Comparison of ENCODE assay signal across 29 cellular contexts in genomic region chr7:142881586-142882337, GRCh38. TPM values are rescaled to one million over a fixed set of nuclear protein-coding genes. Genes with fewer than 3 reads are reported as not detected.
DNase-seq lines count a peak whose midpoint lies in the region; ATAC-seq and TF ChIP-seq lines count a peak whose summit lies in the region.
"Had no signal": no experiment of that assay in that cellular context is flagged by ENCODE, and none has a peak within 500 bp of the region (broad histone marks: within the 10 kb centered on the region; RNA-seq: fewer than 3 reads in every experiment).

No MANE protein-coding gene starts in this region.

- no peaks in the 10 kb centered on the region for H3K27me3 ChIP-seq in body of pancreas
- peaks cover 0 to 8% (median 0%) of the 10 kb centered on the region in 3 experiments for H3K27me3 ChIP-seq in neuronal stem cell (ENCODE audit: control insufficient read depth in 3 of 3, insufficient read depth in 3 of 3, low read depth in 1 of 3, low read length in 3 of 3)
- H3K27me3 ChIP-seq in CD8-positive, alpha-beta memory T cell (ENCODE audit: insufficient read depth, low read length, poor library complexity, severe bottlenecking), result no peaks in the 10 kb centered on the region
- H3K27me3 ChIP-seq: adrenal gland had no signal

- peak overlapping the region in 1 of 8 donors; percentile 39 for H3K27ac Mint-ChIP-seq in CD8-positive, alpha-beta memory T cell
- H3K27ac Mint-ChIP-seq: activated B cell treated with CpG ODN at 0.5 μM for 24 hours; activated CD4-positive, alpha-beta T cell treated with anti-CD3 and anti-CD28 coated beads, Interleukin-2, amount 10 ng/mL, durations not matched to agents 7 days and 5 days; activated naive CD4-positive, alpha-beta T cell treated with anti-CD3 and anti-CD28 coated beads, Interleukin-2, amount 10 ng/mL, durations not matched to agents 7 days and 5 days; activated T-helper 1 cell treated with anti-CD3 and anti-CD28 coated beads, Interleukin-12 subunit alpha, Interleukin-12 subunit beta, Interleukin-2, Interleukin-4 antibody, amounts not matched to agents 30 ng/mL and 10 ng/mL and 1 ng/mL, durations not matched to agents 14 hours and 24 hours and 36 hours; natural killer cell; stimulated activated naive B cell treated with anti-CD40 and anti-IgM and Interleukin-4, amounts not matched to agents 10 μg/mL and 1 μg/mL and 100 μg/mL, for 72 hours; type B pancreatic cell had no signal

- ATAC-seq in GM18867 (IDR thresholded peaks at IDR 0.05; ENCODE audit: unreplicated experiment) (peak; percentile 41), HG02870 (IDR thresholded peaks at IDR 0.05; ENCODE audit: unreplicated experiment) (peak; percentile 67), body of pancreas (peak; percentile 28), GM18517 (IDR thresholded peaks at IDR 0.05; ENCODE audit: unreplicated experiment) (no peak)
- ATAC-seq: heart right ventricle had no signal

- no peak overlapping the region for H2AK5ac ChIP-seq in neuronal stem cell (ENCODE audit: low read depth, low read length)

- no peak overlapping the region for H4K91ac ChIP-seq in neuronal stem cell (ENCODE audit: low read depth, low read length, poor library complexity)

- no peak overlapping the region for H2BK12ac ChIP-seq in neuronal stem cell (ENCODE audit: low read length)

- DNase-seq in body of pancreas (no peak), neuronal stem cell (ENCODE audit: low spot score) (no peak), NCI-H1694 (lab: John Stamatoyannopoulos, UW) (no peak), NK-92 (lab: John Stamatoyannopoulos, UW; ENCODE audit: unreplicated experiment) (no peak)
- no peak for DNase-seq in CD8-positive, alpha-beta memory T cell
- DNase-seq: activated B cell treated with CpG ODN at 0.5 μM for 24 hours, cerebellar nuclear complex, heart right ventricle, lower lobe of right lung, natural killer cell, NCI-H1436 had no signal

- peaks cover 14% of the 10 kb centered on the region for H3K4me1 ChIP-seq in body of pancreas
- H3K4me1 ChIP-seq in neuronal stem cell (ENCODE audit: control insufficient read depth in 2 of 2, insufficient read depth in 1 of 2, low read depth in 1 of 2, low read length in 2 of 2), result peaks cover 0 to 2% of the 10 kb centered on the region in 2 donors
- H3K4me1 ChIP-seq in CD8-positive, alpha-beta memory T cell (ENCODE audit: insufficient read depth, low read length), result no peaks in the 10 kb centered on the region
- H3K4me1 ChIP-seq: adrenal gland, heart right ventricle, lower lobe of right lung had no signal

- H3K4ac ChIP-seq in neuronal stem cell (ENCODE audit: low read length), result no peak overlapping the region

- no peak overlapping the region for H3K4me3 ChIP-seq in body of pancreas
- no peak overlapping the region for H3K4me3 ChIP-seq in neuronal stem cell (ENCODE audit: low read length in 2 of 2)
- H3K4me3 ChIP-seq in CD8-positive, alpha-beta memory T cell (ENCODE audit: low read length), result no peak overlapping the region
- H3K4me3 ChIP-seq: adrenal gland, heart right ventricle, lower lobe of right lung, skin epidermis had no signal

- no peak for TF ChIP-seq CTCF in body of pancreas (IDR thresholded peaks at IDR 0.05)

- no peak overlapping the region for H2BK5ac ChIP-seq in neuronal stem cell (ENCODE audit: low read length)

- POLR2A ChIA-PET in CD8-positive, alpha-beta memory T cell (lab: Charles Lee), result no interaction called here

- H3K23ac ChIP-seq in neuronal stem cell (ENCODE audit: low read depth, low read length, poor library complexity), result no peak overlapping the region

- H3K9me3 Mint-ChIP-seq in CD8-positive, alpha-beta memory T cell, result no peaks in the 10 kb centered on the region
- H3K9me3 Mint-ChIP-seq: activated B cell treated with CpG ODN at 0.5 μM for 24 hours; activated CD4-positive, alpha-beta T cell treated with anti-CD3 and anti-CD28 coated beads, Interleukin-2, amount 10 ng/mL, durations not matched to agents 7 days and 5 days; activated naive CD4-positive, alpha-beta T cell treated with anti-CD3 and anti-CD28 coated beads, Interleukin-2, amount 10 ng/mL, durations not matched to agents 7 days and 5 days; activated T-helper 1 cell treated with anti-CD3 and anti-CD28 coated beads, Interleukin-12 subunit alpha, Interleukin-12 subunit beta, Interleukin-2, Interleukin-4 antibody, amounts not matched to agents 30 ng/mL and 10 ng/mL and 1 ng/mL, durations not matched to agents 14 hours and 24 hours and 36 hours; natural killer cell; stimulated activated naive B cell treated with anti-CD40 and anti-IgM and Interleukin-4, amounts not matched to agents 10 μg/mL and 1 μg/mL and 100 μg/mL, for 72 hours; type B pancreatic cell had no signal

- WGBS in body of pancreas, 2 donors, result 48 to 58% methylated on average over 9 of the region's 9 CpGs
- WGBS in neuronal stem cell (ENCODE audit: extremely low coverage in 2 of 2, insufficient read length in 2 of 2, insufficient replicate concordance in 1 of 2), 2 donors, result no CpG with 5 or more reads among the region's 9 CpGs

- H3K18ac ChIP-seq in neuronal stem cell (ENCODE audit: low read length), result peak overlapping the region; percentile 21

- H3K4me2 ChIP-seq in neuronal stem cell (ENCODE audit: insufficient read depth, low read length, poor library complexity, severe bottlenecking), result no peak overlapping the region

- peaks cover 0 to 4% (median 0%) of the 10 kb centered on the region in 3 donors for H3K4me1 Mint-ChIP-seq in CD8-positive, alpha-beta memory T cell
- H3K4me1 Mint-ChIP-seq: activated B cell treated with CpG ODN at 0.5 μM for 24 hours; activated CD4-positive, alpha-beta T cell treated with anti-CD3 and anti-CD28 coated beads, Interleukin-2, amount 10 ng/mL, durations not matched to agents 7 days and 5 days; activated naive CD4-positive, alpha-beta T cell treated with anti-CD3 and anti-CD28 coated beads, Interleukin-2, amount 10 ng/mL, durations not matched to agents 7 days and 5 days; natural killer cell had no signal

- no peaks in the 10 kb centered on the region for H3K36me3 Mint-ChIP-seq in CD8-positive, alpha-beta memory T cell
- H3K36me3 Mint-ChIP-seq: activated naive CD4-positive, alpha-beta T cell treated with anti-CD3 and anti-CD28 coated beads, Interleukin-2, amount 10 ng/mL, durations not matched to agents 7 days and 5 days; natural killer cell; stimulated activated naive B cell treated with anti-CD40 and anti-IgM and Interleukin-4, amounts not matched to agents 10 μg/mL and 1 μg/mL and 100 μg/mL, for 72 hours; type B pancreatic cell had no signal

- H3K14ac ChIP-seq in neuronal stem cell (ENCODE audit: low read length), result no peak overlapping the region

- no peaks in the 10 kb centered on the region for H3K9me3 ChIP-seq in body of pancreas
- no peaks in the 10 kb centered on the region for H3K9me3 ChIP-seq in neuronal stem cell (replicated peaks in 1 of 2; ENCODE audit: control insufficient read depth in 2 of 2, insufficient read depth in 1 of 2, low read depth in 1 of 2, low read length in 2 of 2)
- no peaks in the 10 kb centered on the region for H3K9me3 ChIP-seq in CD8-positive, alpha-beta memory T cell (ENCODE audit: low read length)
- H3K9me3 ChIP-seq: adrenal gland, heart right ventricle, lower lobe of right lung had no signal

- no peak overlapping the region for H3K9ac ChIP-seq in neuronal stem cell (ENCODE audit: low read depth, low read length, poor library complexity)

- intact Hi-C loops in body of pancreas (cut with DNase I), result no loop called here

- peak in 2 of 3 donors; percentile 21 to 42 for TF ChIP-seq POLR2A in body of pancreas (IDR thresholded peaks at IDR 0.05)

- H2AFZ ChIP-seq in neuronal stem cell (ENCODE audit: low read length), result no peak overlapping the region

- no peak overlapping the region for H2BK15ac ChIP-seq in neuronal stem cell (ENCODE audit: low read length)

- H4K8ac ChIP-seq in neuronal stem cell (ENCODE audit: low read depth, low read length), result no peak overlapping the region

- peaks cover 10 to 40% of the 10 kb centered on the region in 2 donors for H3K27me3 Mint-ChIP-seq in CD8-positive, alpha-beta memory T cell

- H3K79me1 ChIP-seq in neuronal stem cell (ENCODE audit: low read depth, low read length), result no peaks in the 10 kb centered on the region

- H3K27ac ChIP-seq in body of pancreas, result peak overlapping the region in 3 of 4 donors; percentile 73 to 79 (median 78)
- no peak overlapping the region for H3K27ac ChIP-seq in neuronal stem cell (replicated peaks; ENCODE audit: low read length)
- H3K27ac ChIP-seq in CD8-positive, alpha-beta memory T cell (ENCODE audit: low read depth, low read length), result no peak overlapping the region
- H3K27ac ChIP-seq: adrenal gland, heart right ventricle, lower lobe of right lung, skin epidermis had no signal

- CTCF ChIA-PET in CD8-positive, alpha-beta memory T cell (lab: Charles Lee), result interaction anchor here (1.0 to 4.0 kb wide), 7 partner anchors 9 to 333 kb away, joined by 3 to 14 read pairs (median 4); no protein-coding TSS in a partner anchor

- H2BK120ac ChIP-seq in neuronal stem cell (ENCODE audit: low read depth, low read length), result no peak overlapping the region

- H3K4me3 Mint-ChIP-seq in CD8-positive, alpha-beta memory T cell, result no peak overlapping the region
- H3K4me3 Mint-ChIP-seq: activated B cell treated with CpG ODN at 0.5 μM for 24 hours; activated CD4-positive, alpha-beta T cell treated with anti-CD3 and anti-CD28 coated beads, Interleukin-2, amount 10 ng/mL, durations not matched to agents 7 days and 5 days; activated naive CD4-positive, alpha-beta T cell treated with anti-CD3 and anti-CD28 coated beads, Interleukin-2, amount 10 ng/mL, durations not matched to agents 7 days and 5 days; activated T-helper 1 cell treated with anti-CD3 and anti-CD28 coated beads, Interleukin-12 subunit alpha, Interleukin-12 subunit beta, Interleukin-2, Interleukin-4 antibody, amounts not matched to agents 30 ng/mL and 10 ng/mL and 1 ng/mL, durations not matched to agents 14 hours and 24 hours and 36 hours; natural killer cell; stimulated activated naive B cell treated with anti-CD40 and anti-IgM and Interleukin-4, amounts not matched to agents 10 μg/mL and 1 μg/mL and 100 μg/mL, for 72 hours; type B pancreatic cell had no signal

- H3K36me3 ChIP-seq in body of pancreas (replicated peaks in 1 of 2; ENCODE audit: insufficient read depth in 1 of 2, low read depth in 2 of 2), result peaks cover 0 to 1% of the 10 kb centered on the region in 2 donors
- no peaks in the 10 kb centered on the region for H3K36me3 ChIP-seq in neuronal stem cell (replicated peaks in 1 of 2; ENCODE audit: control insufficient read depth in 2 of 2, insufficient read depth in 2 of 2, low read length in 2 of 2)
- no peaks in the 10 kb centered on the region for H3K36me3 ChIP-seq in CD8-positive, alpha-beta memory T cell (ENCODE audit: insufficient read depth, low read length)
- H3K36me3 ChIP-seq: adrenal gland, heart right ventricle, lower lobe of right lung had no signal

RNA-seq across cellular contexts. Expression of gene TRPV6, which starts 3.8 kb away (rescaled TPM):
- total RNA-seq in body of pancreas, result 100 to 1,000 TPM in 1 of 2 donors, 10 to 100 TPM in 1; 61.7 to 110 TPM
- 0.04 TPM for polyA plus RNA-seq in neuronal stem cell (2013, experiment 1 of 2)
- 0.06 TPM for polyA plus RNA-seq in neuronal stem cell (2013, experiment 2 of 2)
- not detected for total RNA-seq in CD8-positive, alpha-beta memory T cell
- polyA plus RNA-seq in CD8-positive, alpha-beta memory T cell, result not detected
- total RNA-seq: activated B cell treated with CpG ODN at 0.5 μM for 24 hours; activated T-helper 1 cell treated with anti-CD3 and anti-CD28 coated beads, Interleukin-12 subunit alpha, Interleukin-12 subunit beta, Interleukin-2, Interleukin-4 antibody, amounts not matched to agents 30 ng/mL and 10 ng/mL and 1 ng/mL, durations not matched to agents 14 hours and 24 hours and 36 hours; endothelial cell of umbilical vein; heart right ventricle; LHCN-M2; natural killer cell had no signal
- polyA plus RNA-seq: AG04450, BJ, endothelial cell of umbilical vein had no signal

RNA-seq across cellular contexts. Expression of gene EPHB6, which starts 26.9 kb away (rescaled TPM):
- 10 to 100 TPM; 37.1 to 84.0 TPM for total RNA-seq in body of pancreas
- 9.7 TPM for polyA plus RNA-seq in neuronal stem cell (2013, experiment 1 of 2)
- polyA plus RNA-seq in neuronal stem cell (2013, experiment 2 of 2), result 8.5 TPM
- total RNA-seq in CD8-positive, alpha-beta memory T cell, result 1 to 10 TPM; 6.0 to 8.1 TPM
- 13.7 TPM for polyA plus RNA-seq in CD8-positive, alpha-beta memory T cell

RNA-seq across cellular contexts. Expression of gene TRPV5, which starts 51.8 kb away (rescaled TPM):
- not detected for total RNA-seq in body of pancreas
- 0.03 TPM for polyA plus RNA-seq in neuronal stem cell (2013, experiment 1 of 2)
- polyA plus RNA-seq in neuronal stem cell (2013, experiment 2 of 2), result 0.03 TPM
- not detected for total RNA-seq in CD8-positive, alpha-beta memory T cell
- not detected for polyA plus RNA-seq in CD8-positive, alpha-beta memory T cell
- total RNA-seq: activated CD4-positive, alpha-beta T cell treated with anti-CD3 and anti-CD28 coated beads, Interleukin-2, amount 10 ng/mL, durations not matched to agents 7 days and 5 days; activated T-helper 1 cell treated with anti-CD3 and anti-CD28 coated beads, Interleukin-12 subunit alpha, Interleukin-12 subunit beta, Interleukin-2, Interleukin-4 antibody, amounts not matched to agents 30 ng/mL and 10 ng/mL and 1 ng/mL, durations not matched to agents 14 hours and 24 hours and 36 hours; adrenal gland; endothelial cell of umbilical vein; frontal cortex; H1; heart right ventricle; LHCN-M2; lower lobe of right lung; mononuclear cell; natural killer cell; omental fat pad had no signal
- polyA plus RNA-seq: adrenal gland, AG04450, BJ, endothelial cell of umbilical vein, heart right ventricle had no signal

RNA-seq across cellular contexts. Expression of gene LLCFC1, which starts 57.5 kb away (rescaled TPM):
- not detected for total RNA-seq in body of pancreas
- polyA plus RNA-seq in neuronal stem cell (2013, experiment 1 of 2), result not detected
- not detected for polyA plus RNA-seq in neuronal stem cell (2013, experiment 2 of 2)
- not detected for total RNA-seq in CD8-positive, alpha-beta memory T cell
- not detected for polyA plus RNA-seq in CD8-positive, alpha-beta memory T cell
- total RNA-seq: activated B cell treated with CpG ODN at 0.5 μM for 24 hours; activated CD4-positive, alpha-beta T cell treated with anti-CD3 and anti-CD28 coated beads, Interleukin-2, amount 10 ng/mL, durations not matched to agents 7 days and 5 days; activated T-helper 1 cell treated with anti-CD3 and anti-CD28 coated beads, Interleukin-12 subunit alpha, Interleukin-12 subunit beta, Interleukin-2, Interleukin-4 antibody, amounts not matched to agents 30 ng/mL and 10 ng/mL and 1 ng/mL, durations not matched to agents 14 hours and 24 hours and 36 hours; adrenal gland; endothelial cell of umbilical vein; frontal cortex; H1; heart right ventricle; LHCN-M2; lower lobe of right lung; mononuclear cell; natural killer cell; omental fat pad had no signal
- polyA plus RNA-seq: adrenal gland, AG04450, BJ, endothelial cell of umbilical vein, H1, heart right ventricle had no signal

Comparison
In these comparisons a context has a peak if more than half of its experiments do, and no peak if none do; other contexts are left out.
1. H3K27ac ChIP-seq: peak in body of pancreas (3 of 4); none in neuronal stem cell (single experiment) and CD8-positive, alpha-beta memory T cell (single experiment).
2. RNA of gene TRPV6, which starts 3.8 kb away (total RNA-seq): 61.7 to 110 TPM in body of pancreas; not detected in CD8-positive, alpha-beta memory T cell; every median in the first group is over 10 times any median in the second.
3. RNA of gene EPHB6, which starts 26.9 kb away (total RNA-seq): 37.1 to 84.0 TPM in body of pancreas; 6.0 to 8.1 TPM in CD8-positive, alpha-beta memory T cell; every median in the first group is over 4 times any median in the second.